Comparison of ENCODE assay signal across 19 cellular contexts in the genomic region with DNA sequence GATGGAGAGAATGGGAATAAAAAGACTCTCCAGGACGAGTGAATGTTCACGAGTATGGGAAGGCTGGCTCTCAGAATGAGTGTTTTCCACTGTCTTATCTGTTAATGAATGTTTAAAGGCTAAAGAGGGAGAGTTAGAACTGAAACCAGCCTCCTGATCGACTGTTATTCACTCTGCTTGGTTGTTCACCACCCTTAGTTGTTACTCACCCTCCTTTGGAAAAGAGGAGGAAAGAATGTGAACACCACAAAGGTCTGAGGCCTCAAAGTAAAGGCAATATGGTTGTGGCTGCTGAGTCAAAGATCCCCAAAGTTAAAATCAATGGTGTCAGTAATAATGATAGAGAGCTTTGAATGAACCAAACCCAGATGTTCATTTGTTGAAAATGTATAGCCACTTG.
A peak's percentile ranks its signal among the peaks of the same experiment; 100 is the strongest.
DNase-seq lines count a peak whose midpoint lies in the region; ATAC-seq, FAIRE-seq and TF ChIP-seq lines count a peak whose summit lies in the region.
"Had no signal": no experiment of that assay in that cellular context is flagged by ENCODE, and none has a peak within 500 bp of the region (broad histone marks: within the 10 kb centered on the region; RNA-seq: fewer than 3 reads in every experiment).

No MANE protein-coding gene starts in this region.

- CTCF ChIA-PET in activated CD4-positive, alpha-beta T cell treated with anti-CD3 and anti-CD28 coated beads, Interleukin-2, amount 10 ng/mL, durations not matched to agents 7 days and 5 days (lab: Charles Lee): no interaction called here

- TF ChIP-seq CTCF in astrocyte of the spinal cord (IDR thresholded peaks at IDR 0.05; ENCODE audit: low read depth, low read length): no peak

- in situ Hi-C loops in astrocyte of the spinal cord (cut with HindIII; ENCODE audit: low sequenced_read_pairs): no loop called here

- POLR2A ChIA-PET in activated CD4-positive, alpha-beta T cell treated with anti-CD3 and anti-CD28 coated beads, Interleukin-2, amount 10 ng/mL, durations not matched to agents 7 days and 5 days (lab: Charles Lee): no interaction called here

- no peaks in the 10 kb centered on the region for H3K27me3 Mint-ChIP-seq in activated CD4-positive, alpha-beta T cell treated with anti-CD3 and anti-CD28 coated beads, Interleukin-2, amount 10 ng/mL, durations not matched to agents 7 days and 5 days
- H3K27me3 Mint-ChIP-seq: CD8-positive, alpha-beta memory T cell; IgD-negative memory B cell had no signal

- H3K4me3 ChIP-seq in astrocyte of the spinal cord (ENCODE audit: low read depth, low read length) (no peak overlapping the region), mesodermal cell (ENCODE audit: extremely low read depth, insufficient read depth, low read length, poor library complexity, severe bottlenecking) (no peak overlapping the region)
- H3K4me3 ChIP-seq: BLaER1 treated with 17β-estradiol and CSF1 and Interleukin-3, amounts not matched to agents 10 nM and 100 nM; SJCRH30 had no signal

- no peaks in the 10 kb centered on the region for H3K9me3 Mint-ChIP-seq in activated CD4-positive, alpha-beta T cell treated with anti-CD3 and anti-CD28 coated beads, Interleukin-2, amount 10 ng/mL, durations not matched to agents 7 days and 5 days

- H3K27ac ChIP-seq in mesodermal cell (ENCODE audit: low read depth, low read length, severe bottlenecking): peak overlapping the region; percentile 42
- H3K27ac ChIP-seq: BLaER1 treated with 17β-estradiol and CSF1 and Interleukin-3, amounts not matched to agents 10 nM and 100 nM; SJCRH30 had no signal

- H3K36me3 ChIP-seq in mesodermal cell (ENCODE audit: control insufficient read depth, insufficient read depth, low read length): no peaks in the 10 kb centered on the region
- H3K36me3 ChIP-seq: BLaER1 treated with 17β-estradiol and CSF1 and Interleukin-3, amounts not matched to agents 10 nM and 100 nM; SJCRH30 had no signal

- H3K36me3 Mint-ChIP-seq in activated CD4-positive, alpha-beta T cell treated with anti-CD3 and anti-CD28 coated beads, Interleukin-2, amount 10 ng/mL, durations not matched to agents 7 days and 5 days (ENCODE audit: low read depth): no peaks in the 10 kb centered on the region
- H3K36me3 Mint-ChIP-seq: CD8-positive, alpha-beta memory T cell; IgD-negative memory B cell had no signal

- no peaks in the 10 kb centered on the region for H3K9me3 ChIP-seq in mesodermal cell (ENCODE audit: control insufficient read depth, low read length)
- H3K9me3 ChIP-seq: BLaER1 treated with 17β-estradiol and CSF1 and Interleukin-3, amounts not matched to agents 10 nM and 100 nM; SJCRH30 had no signal

- no peak overlapping the region for H3K27ac Mint-ChIP-seq in activated CD4-positive, alpha-beta T cell treated with anti-CD3 and anti-CD28 coated beads, Interleukin-2, amount 10 ng/mL, durations not matched to agents 7 days and 5 days
- H3K27ac Mint-ChIP-seq: CD8-positive, alpha-beta memory T cell; H9; IgD-negative memory B cell had no signal

- WGBS in mesodermal cell (ENCODE audit: insufficient coverage in 2 of 2), 2 experiments: 89 to 100% methylated on average over 2 of the region's 3 CpGs

- H3K4me1 Mint-ChIP-seq in activated CD4-positive, alpha-beta T cell treated with anti-CD3 and anti-CD28 coated beads, Interleukin-2, amount 10 ng/mL, durations not matched to agents 7 days and 5 days: no peaks in the 10 kb centered on the region
- H3K4me1 Mint-ChIP-seq: CD8-positive, alpha-beta memory T cell; H9; IgD-negative memory B cell had no signal

- ATAC-seq in GM18861 (IDR thresholded peaks at IDR 0.05; ENCODE audit: unreplicated experiment) (no peak), HG02678 (IDR thresholded peaks at IDR 0.05; ENCODE audit: unreplicated experiment) (no peak), GM19023 (IDR thresholded peaks at IDR 0.05; ENCODE audit: unreplicated experiment) (no peak)

- H3K4me1 ChIP-seq in mesodermal cell (ENCODE audit: control insufficient read depth, insufficient read depth, low read length, poor library complexity, severe bottlenecking): peaks cover 9% of the 10 kb centered on the region
- H3K4me1 ChIP-seq: BLaER1 treated with 17β-estradiol and CSF1 and Interleukin-3, amounts not matched to agents 10 nM and 100 nM; SJCRH30 had no signal

- no peak for FAIRE-seq in RCC 7860 (lab: Jason Lieb, UNC)

- DNase-seq in EL: peak; percentile 12
- peak; percentile 10 for DNase-seq in RCC 7860 (ENCODE audit: low spot score)
- peak; percentile 50 for DNase-seq in astrocyte of the spinal cord (ENCODE audit: low read depth, low spot score)
- no peak for DNase-seq in activated CD4-positive, alpha-beta T cell treated with anti-CD3 and anti-CD28 coated beads, Interleukin-2, amount 10 ng/mL, durations not matched to agents 7 days and 5 days
- DNase-seq: CD8-positive, alpha-beta memory T cell; DND-41; H9; NCI-H187; NCI-H446; NCI-H69; NK-92 treated with Interleukin-12 subunit alpha and Interleukin-12 subunit beta, amount 100 ng/mL, for 24 hours; OCI-M1; SJCRH30 had no signal

- H3K4me3 Mint-ChIP-seq in activated CD4-positive, alpha-beta T cell treated with anti-CD3 and anti-CD28 coated beads, Interleukin-2, amount 10 ng/mL, durations not matched to agents 7 days and 5 days: no peak overlapping the region
- H3K4me3 Mint-ChIP-seq: CD8-positive, alpha-beta memory T cell; H9; IgD-negative memory B cell had no signal
